Comparison of ENCODE assay signal across 8 cellular contexts in genomic region chr5:138464388-138465287, GRCh38. TPM values are rescaled to one million over a fixed set of nuclear protein-coding genes. Genes with fewer than 3 reads are reported as not detected.
DNase-seq lines count a peak whose midpoint lies in the region; ATAC-seq and TF ChIP-seq lines count a peak whose summit lies in the region.

No MANE protein-coding gene starts in this region.

- no peaks in the 10 kb centered on the region for H3K9me3 Mint-ChIP-seq in type B pancreatic cell

- H3K4me1 Mint-ChIP-seq in type B pancreatic cell (ENCODE audit: unreplicated experiment): peaks cover 33% of the 10 kb centered on the region

- H3K27me3 ChIP-seq in adrenal gland: no peaks in the 10 kb centered on the region

- H3K4me1 ChIP-seq in adrenal gland (replicated peaks in 1 of 2): peaks cover 4 to 14% of the 10 kb centered on the region in 2 donors

- intact Hi-C loops in adrenal gland (cut with DNase I) (no loop called here), cardiac septum (cut with DNase I) (loop anchor here (1.0 kb wide), 3 partner anchors 28 to 111 kb away; partner anchors contain the start of genes ETF1 and HSPA9)

- H3K27ac ChIP-seq in adrenal gland: peak overlapping the region; percentile 92 to 98 (median 98)

- no peaks in the 10 kb centered on the region for H3K9me3 ChIP-seq in adrenal gland (replicated peaks in 1 of 3)

- H3K27me3 Mint-ChIP-seq in type B pancreatic cell: peaks cover 33% of the 10 kb centered on the region

- peak overlapping the region; percentile 91 for H3K4me3 Mint-ChIP-seq in type B pancreatic cell

- in situ Hi-C loops in GM13977 (cut with MboI; ENCODE audit: low pct_unique_long_range_greater_than_20kb, low sequenced_read_pairs, unreplicated experiment): no loop called here

- ATAC-seq in HG02870 (IDR thresholded peaks at IDR 0.05; ENCODE audit: unreplicated experiment): peak; percentile 78

- no peak for TF ChIP-seq CTCF in GM13977 (IDR thresholded peaks at IDR 0.05; ENCODE audit: extremely low read depth, insufficient read depth, missing control alignments)
- TF ChIP-seq CTCF in adrenal gland (IDR thresholded peaks at IDR 0.05): peak in 4 of 6 experiments; percentile 5 to 79 (median 56)
- peak; percentile 64 for TF ChIP-seq CTCF in type B pancreatic cell (conservative IDR thresholded peaks at IDR 0.05)

- H3K27ac Mint-ChIP-seq in type B pancreatic cell: peak overlapping the region; percentile 93

- peak; percentile 68 to 76 for TF ChIP-seq POLR2A in adrenal gland (IDR thresholded peaks at IDR 0.05)

- peak overlapping the region; percentile 28 to 81 (median 61) for H3K4me3 ChIP-seq in adrenal gland

- peak; percentile 97 for DNase-seq in GM13977 (ENCODE audit: low spot score)
- peak; percentile 89 for DNase-seq in NCI-H1436 treated with DMSO at 0.1 percent for 48 hours (lab: John Stamatoyannopoulos, UW)
- peak; percentile 95 for DNase-seq in T follicular helper cell (ENCODE audit: low read depth)
- DNase-seq in adrenal gland: peak; percentile 97 to 99 (median 99)
- DNase-seq in cardiac septum (ENCODE audit: low spot score): peak; percentile 97
- DNase-seq in pons (ENCODE audit: low spot score): peak; percentile 99
- DNase-seq in type B pancreatic cell (ENCODE audit: extremely low spot score, unreplicated experiment): peak; percentile 97

- WGBS in adrenal gland, 4 donors: 0 to 1% (median 0%) methylated on average over 21 to 68 of the region's 68 CpGs

- H3K36me3 ChIP-seq in adrenal gland (replicated peaks in 1 of 2): no peaks in the 10 kb centered on the region

- H3K36me3 Mint-ChIP-seq in type B pancreatic cell: peaks cover 25% of the 10 kb centered on the region

RNA-seq across cellular contexts. Expression of gene EGR1, which starts 0.6 kb away (rescaled TPM):
- total RNA-seq in adrenal gland (100 to 1,000 TPM in 1 of 8 donors, 10 to 100 TPM in 6, 1 to 10 TPM in 1; 8.5 to 221 (median 52.6) TPM), cardiac septum (66.8 TPM), type B pancreatic cell (ENCODE audit: low replicate concordance) (64.4 and 283 TPM in 2 replicates)
- polyA plus RNA-seq in adrenal gland: 10 to 100 TPM; 42.9 to 61.5 (median 59.8) TPM

RNA-seq across cellular contexts. Expression of gene REEP2, which starts 25.8 kb away (rescaled TPM):
- total RNA-seq in adrenal gland (10 to 100 TPM in 1 of 8 donors, 1 to 10 TPM in 7; 2.4 to 14.3 (median 4.6) TPM), cardiac septum (10.8 TPM), type B pancreatic cell (ENCODE audit: low replicate concordance) (7.8 and 31.0 TPM in 2 replicates)
- 10 to 100 TPM in 2 of 3 donors, 1 to 10 TPM in 1; 9.1 to 39.7 (median 11.8) TPM for polyA plus RNA-seq in adrenal gland

Comparison
In these comparisons a context has a peak if more than half of its experiments do, and no peak if none do; other contexts are left out.
1. Peak in every context shown above with its lines: DNase-seq, ATAC-seq, H3K4me3 ChIP-seq and H3K27ac ChIP-seq.